1 cellular context compared by ENCODE assay signal in the genomic region with DNA sequence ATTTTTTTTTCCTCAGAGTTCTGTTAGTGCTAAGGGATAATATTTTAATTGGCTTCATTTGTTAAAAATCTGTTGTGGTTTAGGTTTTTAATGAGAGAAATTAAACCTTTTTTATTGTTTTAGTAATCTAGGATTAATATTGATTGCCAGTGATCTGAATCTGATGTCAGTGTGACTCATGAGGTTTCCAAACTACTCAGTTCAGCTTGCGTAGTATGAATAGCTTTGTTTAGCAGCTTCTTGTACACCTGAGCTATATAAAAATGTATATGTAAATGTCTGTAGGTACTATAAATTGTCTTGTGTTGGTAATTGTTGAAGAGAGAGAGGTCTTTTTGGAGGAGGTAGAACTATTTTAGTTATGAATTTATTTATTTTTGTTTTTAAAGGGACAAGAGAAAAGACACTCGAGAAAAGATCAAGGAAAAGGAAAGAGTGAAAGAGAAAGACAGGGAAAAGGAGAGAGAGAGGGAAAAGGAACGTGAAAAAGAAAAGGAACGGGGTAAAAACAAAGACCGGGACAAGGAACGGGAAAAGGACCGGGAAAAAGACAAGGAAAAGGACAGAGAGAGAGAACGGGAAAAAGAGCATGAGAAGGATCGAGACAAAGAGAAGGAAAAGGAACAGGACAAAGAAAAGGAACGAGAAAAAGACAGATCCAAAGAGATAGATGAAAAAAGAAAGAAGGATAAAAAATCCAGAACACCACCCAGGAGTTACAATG.
TF ChIP-seq lines count a peak whose summit lies in the region.

No MANE protein-coding gene starts in this region.

TF ChIP-seq in endothelial cell of umbilical vein, 7 proteins besides CTCF, POLR2A, EP300 and RAD21:
- TF ChIP-seq POLR2AphosphoS5 (IDR thresholded peaks at IDR 0.05; ENCODE audit: insufficient read depth, low read depth, low read length) (no peak), GATA2 (IDR thresholded peaks at IDR 0.05; ENCODE audit: insufficient read depth, insufficient read length, low read depth, low read length) (no peak), EZH2 (IDR thresholded peaks at IDR 0.05; ENCODE audit: borderline replicate concordance, low read depth, low read length, severe bottlenecking) (no peak), JUN (IDR thresholded peaks at IDR 0.05; ENCODE audit: borderline replicate concordance, insufficient read depth, insufficient read length, low read depth) (no peak), FOS (IDR thresholded peaks at IDR 0.05; ENCODE audit: borderline replicate concordance, insufficient read depth, low read length) (no peak), MYC (IDR thresholded peaks at IDR 0.05; ENCODE audit: low read depth, low read length) (no peak)
- TF ChIP-seq, protein P1, sequence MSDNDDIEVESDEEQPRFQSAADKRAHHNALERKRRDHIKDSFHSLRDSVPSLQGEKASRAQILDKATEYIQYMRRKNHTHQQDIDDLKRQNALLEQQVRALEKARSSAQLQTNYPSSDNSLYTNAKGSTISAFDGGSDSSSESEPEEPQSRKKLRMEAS (IDR thresholded peaks at IDR 0.05; ENCODE audit: insufficient read depth, insufficient read length): no peak
